ENCODE assay signal across 8 cellular contexts in genomic region chr5:139565411-139566305, GRCh38. TPM values are rescaled to one million over a fixed set of nuclear protein-coding genes. Genes with fewer than 3 reads are reported as not detected.
A peak's percentile ranks its signal among the peaks of the same experiment; 100 is the strongest.
DNase-seq lines count a peak whose midpoint lies in the region; ATAC-seq and TF ChIP-seq lines count a peak whose summit lies in the region.
"Had no signal": no experiment of that assay in that cellular context is flagged by ENCODE, and none has a peak within 500 bp of the region (broad histone marks: within the 10 kb centered on the region; RNA-seq: fewer than 3 reads in every experiment).

No MANE protein-coding gene starts in this region.

- H3K4me3 Mint-ChIP-seq in T-helper 2 cell treated with Interferon-gamma antibody and Interleukin-4, amounts not matched to agents 5 μg/mL and 100 μg/mL, for 36 hours = peak overlapping the region; percentile 99
- peak overlapping the region; percentile 7 for H3K4me3 Mint-ChIP-seq in chondrocyte (ENCODE audit: unreplicated experiment)

- no peaks in the 10 kb centered on the region for H3K9me3 ChIP-seq in parathyroid adenoma (ENCODE audit: control insufficient read depth, low read length)

- peaks cover 52% of the 10 kb centered on the region for H3K36me3 Mint-ChIP-seq in T-helper 2 cell treated with Interferon-gamma antibody and Interleukin-4, amounts not matched to agents 5 μg/mL and 100 μg/mL, for 36 hours (ENCODE audit: low read depth)
- no peaks in the 10 kb centered on the region for H3K36me3 Mint-ChIP-seq in chondrocyte (ENCODE audit: low read depth)

- no peaks in the 10 kb centered on the region for H3K9me3 Mint-ChIP-seq in T-helper 2 cell treated with Interferon-gamma antibody and Interleukin-4, amounts not matched to agents 5 μg/mL and 100 μg/mL, for 36 hours
- H3K9me3 Mint-ChIP-seq in chondrocyte (ENCODE audit: low read depth) = no peaks in the 10 kb centered on the region

- peaks cover 23% of the 10 kb centered on the region for H3K4me1 ChIP-seq in parathyroid adenoma

- H3K27me3 Mint-ChIP-seq in T-helper 2 cell treated with Interferon-gamma antibody and Interleukin-4, amounts not matched to agents 5 μg/mL and 100 μg/mL, for 36 hours (ENCODE audit: low read depth) = no peaks in the 10 kb centered on the region
- H3K27me3 Mint-ChIP-seq in chondrocyte (ENCODE audit: low read depth) = no peaks in the 10 kb centered on the region

- peaks cover 72% of the 10 kb centered on the region for H3K79me2 ChIP-seq in parathyroid adenoma

- ATAC-seq in GM19035 (IDR thresholded peaks at IDR 0.05; ENCODE audit: unreplicated experiment) (peak; percentile 34), HG03108 (IDR thresholded peaks at IDR 0.05; ENCODE audit: unreplicated experiment) (peak; percentile 40)

- no peaks in the 10 kb centered on the region for H3K27me3 ChIP-seq in parathyroid adenoma (ENCODE audit: control insufficient read depth, insufficient read depth, low read length)

- no peak overlapping the region for H3K9ac ChIP-seq in parathyroid adenoma

- no peak overlapping the region for H3K4me3 ChIP-seq in parathyroid adenoma (ENCODE audit: low read depth, low read length)

- peak overlapping the region; percentile 88 for H3K27ac Mint-ChIP-seq in T-helper 2 cell treated with Interferon-gamma antibody and Interleukin-4, amounts not matched to agents 5 μg/mL and 100 μg/mL, for 36 hours
- peak overlapping the region; percentile 81 for H3K27ac Mint-ChIP-seq in chondrocyte (ENCODE audit: unreplicated experiment)

- no peaks in the 10 kb centered on the region for H3K36me3 ChIP-seq in parathyroid adenoma (ENCODE audit: control insufficient read depth, insufficient read depth, low read length)

- peak overlapping the region; percentile 35 for H3K4me2 ChIP-seq in parathyroid adenoma (ENCODE audit: low read length)

- H2AFZ ChIP-seq in parathyroid adenoma = no peak overlapping the region

- DNase-seq in T-helper 2 cell treated with Interferon-gamma antibody and Interleukin-4, amounts not matched to agents 5 μg/mL and 100 μg/mL, for 36 hours (ENCODE audit: low spot score) = peak; percentile 22
- peak; percentile 38 for DNase-seq in chondrocyte (ENCODE audit: low spot score)
- DNase-seq in HCEC 1CT = no peak
- no peak for DNase-seq in NCI-H1048 (lab: John Stamatoyannopoulos, UW)

- TF ChIP-seq CTCF in chondrocyte (IDR thresholded peaks at IDR 0.05) (no peak), parathyroid adenoma (IDR thresholded peaks at IDR 0.05) (no peak)

- H3K27ac ChIP-seq in parathyroid adenoma = peak overlapping the region; percentile 2
- H3K27ac ChIP-seq: VCaP had no signal

- H3K4me1 Mint-ChIP-seq in T-helper 2 cell treated with Interferon-gamma antibody and Interleukin-4, amounts not matched to agents 5 μg/mL and 100 μg/mL, for 36 hours (ENCODE audit: low read depth) = peaks cover 36% of the 10 kb centered on the region
- H3K4me1 Mint-ChIP-seq in chondrocyte (ENCODE audit: low read depth) = peaks cover 67% of the 10 kb centered on the region

RNA-seq across cellular contexts. Expression of gene UBE2D2, which starts 4.5 kb away (rescaled TPM):
- total RNA-seq in chondrocyte = 110 to 129 TPM (median 117 TPM) in 3 replicates

Comparison
In these comparisons a context has a peak if more than half of its experiments do, and no peak if none do; other contexts are left out.
1. DNase-seq: peak in T-helper 2 cell treated with Interferon-gamma antibody and Interleukin-4, amounts not matched to agents 5 μg/mL and 100 μg/mL, for 36 hours (single experiment) and chondrocyte (single experiment); none in HCEC 1CT (single experiment) and NCI-H1048 (single experiment).